Comparison of ENCODE assay signal across 2 cellular contexts in genomic region chr6:26422329-26422728, GRCh38.
TF ChIP-seq lines count a peak whose summit lies in the region.

No MANE protein-coding gene starts in this region.

TF ChIP-seq in SK-N-SH, 30 proteins besides CTCF, POLR2A, EP300 and RAD21 (continued from another document):
- TF ChIP-seq TAF1 (IDR thresholded peaks at IDR 0.05; ENCODE audit: borderline replicate concordance, low read depth, low read length), result no peak
- TF ChIP-seq, protein P1, sequence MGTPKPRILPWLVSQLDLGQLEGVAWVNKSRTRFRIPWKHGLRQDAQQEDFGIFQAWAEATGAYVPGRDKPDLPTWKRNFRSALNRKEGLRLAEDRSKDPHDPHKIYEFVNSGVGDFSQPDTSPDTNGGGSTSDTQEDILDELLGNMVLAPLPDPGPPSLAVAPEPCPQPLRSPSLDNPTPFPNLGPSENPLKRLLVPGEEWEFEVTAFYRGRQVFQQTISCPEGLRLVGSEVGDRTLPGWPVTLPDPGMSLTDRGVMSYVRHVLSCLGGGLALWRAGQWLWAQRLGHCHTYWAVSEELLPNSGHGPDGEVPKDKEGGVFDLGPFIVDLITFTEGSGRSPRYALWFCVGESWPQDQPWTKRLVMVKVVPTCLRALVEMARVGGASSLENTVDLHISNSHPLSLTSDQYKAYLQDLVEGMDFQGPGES (IDR thresholded peaks at IDR 0.05; ENCODE audit: low read depth, low read length), result no peak
- TF ChIP-seq FOXM1 (IDR thresholded peaks at IDR 0.05; ENCODE audit: low read depth), result no peak
- TF ChIP-seq NFIC (IDR thresholded peaks at IDR 0.05; ENCODE audit: borderline replicate concordance), result no peak
- no peak for TF ChIP-seq ZBTB33 (IDR thresholded peaks at IDR 0.05; ENCODE audit: borderline replicate concordance, low read depth)

TF ChIP-seq in SK-N-SH treated with all-trans-retinoic acid at 6 μM for 48 hours, 23 proteins besides CTCF, POLR2A, EP300 and RAD21 (continued from another document):
- TF ChIP-seq, protein P2, sequence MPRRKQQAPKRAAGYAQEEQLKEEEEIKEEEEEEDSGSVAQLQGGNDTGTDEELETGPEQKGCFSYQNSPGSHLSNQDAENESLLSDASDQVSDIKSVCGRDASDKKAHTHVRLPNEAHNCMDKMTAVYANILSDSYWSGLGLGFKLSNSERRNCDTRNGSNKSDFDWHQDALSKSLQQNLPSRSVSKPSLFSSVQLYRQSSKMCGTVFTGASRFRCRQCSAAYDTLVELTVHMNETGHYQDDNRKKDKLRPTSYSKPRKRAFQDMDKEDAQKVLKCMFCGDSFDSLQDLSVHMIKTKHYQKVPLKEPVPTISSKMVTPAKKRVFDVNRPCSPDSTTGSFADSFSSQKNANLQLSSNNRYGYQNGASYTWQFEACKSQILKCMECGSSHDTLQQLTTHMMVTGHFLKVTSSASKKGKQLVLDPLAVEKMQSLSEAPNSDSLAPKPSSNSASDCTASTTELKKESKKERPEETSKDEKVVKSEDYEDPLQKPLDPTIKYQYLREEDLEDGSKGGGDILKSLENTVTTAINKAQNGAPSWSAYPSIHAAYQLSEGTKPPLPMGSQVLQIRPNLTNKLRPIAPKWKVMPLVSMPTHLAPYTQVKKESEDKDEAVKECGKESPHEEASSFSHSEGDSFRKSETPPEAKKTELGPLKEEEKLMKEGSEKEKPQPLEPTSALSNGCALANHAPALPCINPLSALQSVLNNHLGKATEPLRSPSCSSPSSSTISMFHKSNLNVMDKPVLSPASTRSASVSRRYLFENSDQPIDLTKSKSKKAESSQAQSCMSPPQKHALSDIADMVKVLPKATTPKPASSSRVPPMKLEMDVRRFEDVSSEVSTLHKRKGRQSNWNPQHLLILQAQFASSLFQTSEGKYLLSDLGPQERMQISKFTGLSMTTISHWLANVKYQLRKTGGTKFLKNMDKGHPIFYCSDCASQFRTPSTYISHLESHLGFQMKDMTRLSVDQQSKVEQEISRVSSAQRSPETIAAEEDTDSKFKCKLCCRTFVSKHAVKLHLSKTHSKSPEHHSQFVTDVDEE (CRISPR knock-in tag; IDR thresholded peaks at IDR 0.05), result no peak
- TF ChIP-seq PPARA (CRISPR knock-in tag; IDR thresholded peaks at IDR 0.05; ENCODE audit: borderline replicate concordance) (no peak), OSR1 (CRISPR knock-in tag; IDR thresholded peaks at IDR 0.05) (no peak), ESRRG (CRISPR knock-in tag; IDR thresholded peaks at IDR 0.05) (no peak), ISL1 (CRISPR knock-in tag; IDR thresholded peaks at IDR 0.05) (no peak), ARNTL (CRISPR knock-in tag; IDR thresholded peaks at IDR 0.05; ENCODE audit: borderline replicate concordance, low read depth) (no peak), CSDC2 (CRISPR knock-in tag; IDR thresholded peaks at IDR 0.05) (no peak), PATZ1 (CRISPR knock-in tag; IDR thresholded peaks at IDR 0.05; ENCODE audit: borderline replicate concordance) (no peak), ZC3H10 (CRISPR knock-in tag; IDR thresholded peaks at IDR 0.05) (no peak), RARB (CRISPR knock-in tag; IDR thresholded peaks at IDR 0.05) (no peak), ZNF70 (CRISPR knock-in tag; IDR thresholded peaks at IDR 0.05) (no peak)
- TF ChIP-seq, protein P3, sequence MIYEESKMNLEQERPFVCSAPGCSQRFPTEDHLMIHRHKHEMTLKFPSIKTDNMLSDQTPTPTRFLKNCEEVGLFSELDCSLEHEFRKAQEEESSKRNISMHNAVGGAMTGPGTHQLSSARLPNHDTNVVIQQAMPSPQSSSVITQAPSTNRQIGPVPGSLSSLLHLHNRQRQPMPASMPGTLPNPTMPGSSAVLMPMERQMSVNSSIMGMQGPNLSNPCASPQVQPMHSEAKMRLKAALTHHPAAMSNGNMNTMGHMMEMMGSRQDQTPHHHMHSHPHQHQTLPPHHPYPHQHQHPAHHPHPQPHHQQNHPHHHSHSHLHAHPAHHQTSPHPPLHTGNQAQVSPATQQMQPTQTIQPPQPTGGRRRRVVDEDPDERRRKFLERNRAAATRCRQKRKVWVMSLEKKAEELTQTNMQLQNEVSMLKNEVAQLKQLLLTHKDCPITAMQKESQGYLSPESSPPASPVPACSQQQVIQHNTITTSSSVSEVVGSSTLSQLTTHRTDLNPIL (CRISPR knock-in tag; IDR thresholded peaks at IDR 0.05; ENCODE audit: low read depth), result no peak
- TF ChIP-seq, protein P4, sequence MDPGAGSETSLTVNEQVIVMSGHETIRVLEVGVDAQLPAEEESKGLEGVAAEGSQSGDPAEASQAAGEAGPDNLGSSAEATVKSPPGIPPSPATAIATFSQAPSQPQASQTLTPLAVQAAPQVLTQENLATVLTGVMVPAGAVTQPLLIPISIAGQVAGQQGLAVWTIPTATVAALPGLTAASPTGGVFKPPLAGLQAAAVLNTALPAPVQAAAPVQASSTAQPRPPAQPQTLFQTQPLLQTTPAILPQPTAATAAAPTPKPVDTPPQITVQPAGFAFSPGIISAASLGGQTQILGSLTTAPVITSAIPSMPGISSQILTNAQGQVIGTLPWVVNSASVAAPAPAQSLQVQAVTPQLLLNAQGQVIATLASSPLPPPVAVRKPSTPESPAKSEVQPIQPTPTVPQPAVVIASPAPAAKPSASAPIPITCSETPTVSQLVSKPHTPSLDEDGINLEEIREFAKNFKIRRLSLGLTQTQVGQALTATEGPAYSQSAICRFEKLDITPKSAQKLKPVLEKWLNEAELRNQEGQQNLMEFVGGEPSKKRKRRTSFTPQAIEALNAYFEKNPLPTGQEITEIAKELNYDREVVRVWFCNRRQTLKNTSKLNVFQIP (CRISPR knock-in tag; IDR thresholded peaks at IDR 0.05; ENCODE audit: borderline replicate concordance, low read depth), result no peak
- TF ChIP-seq, protein P5, sequence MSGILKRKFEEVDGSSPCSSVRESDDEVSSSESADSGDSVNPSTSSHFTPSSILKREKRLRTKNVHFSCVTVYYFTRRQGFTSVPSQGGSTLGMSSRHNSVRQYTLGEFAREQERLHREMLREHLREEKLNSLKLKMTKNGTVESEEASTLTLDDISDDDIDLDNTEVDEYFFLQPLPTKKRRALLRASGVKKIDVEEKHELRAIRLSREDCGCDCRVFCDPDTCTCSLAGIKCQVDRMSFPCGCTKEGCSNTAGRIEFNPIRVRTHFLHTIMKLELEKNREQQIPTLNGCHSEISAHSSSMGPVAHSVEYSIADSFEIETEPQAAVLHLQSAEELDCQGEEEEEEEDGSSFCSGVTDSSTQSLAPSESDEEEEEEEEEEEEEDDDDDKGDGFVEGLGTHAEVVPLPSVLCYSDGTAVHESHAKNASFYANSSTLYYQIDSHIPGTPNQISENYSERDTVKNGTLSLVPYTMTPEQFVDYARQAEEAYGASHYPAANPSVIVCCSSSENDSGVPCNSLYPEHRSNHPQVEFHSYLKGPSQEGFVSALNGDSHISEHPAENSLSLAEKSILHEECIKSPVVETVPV (CRISPR knock-in tag; IDR thresholded peaks at IDR 0.05), result no peak
